ENCODE assay signal across 1 cellular context in the genomic region with DNA sequence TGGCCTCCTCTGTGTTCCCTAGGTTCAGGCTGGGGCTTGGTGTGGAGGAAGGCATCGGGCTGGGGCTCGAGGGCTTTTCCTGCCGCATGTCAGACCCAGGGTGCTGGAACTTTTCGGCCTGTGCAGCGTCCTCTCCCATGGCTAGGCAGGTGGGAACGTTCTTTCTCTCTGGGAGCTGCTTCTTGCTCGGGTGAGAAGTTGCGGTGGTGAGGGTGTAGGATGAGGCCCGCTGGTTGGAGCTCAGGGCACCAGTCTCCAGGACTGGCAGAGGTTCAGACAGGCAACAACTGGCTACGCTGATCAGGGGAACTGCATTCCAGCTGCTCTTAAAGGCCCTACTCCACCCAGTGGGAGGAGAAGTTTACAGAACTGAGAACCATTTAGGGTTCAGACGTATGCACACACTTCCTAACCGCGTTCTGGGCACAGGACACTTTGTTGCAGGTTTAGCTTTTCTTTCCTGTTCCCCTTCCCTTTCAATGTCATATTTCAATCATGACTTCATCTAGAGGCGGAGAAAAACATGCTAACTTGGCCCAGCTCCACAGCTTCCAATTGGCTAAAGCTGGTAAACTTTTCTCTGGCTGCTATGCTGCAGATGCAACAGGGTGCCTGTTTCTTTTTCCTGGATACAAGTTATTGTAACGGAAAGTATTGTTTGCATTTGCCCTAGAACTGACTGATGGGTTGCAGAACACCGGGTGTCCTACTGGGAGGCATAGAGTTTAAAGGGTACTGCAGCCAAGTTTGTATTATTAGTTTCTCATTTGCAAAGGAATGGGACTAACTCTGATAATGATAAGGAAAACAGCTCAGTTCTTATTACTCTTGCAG.
TF ChIP-seq lines count a peak whose summit lies in the region.

A gene with protein sequence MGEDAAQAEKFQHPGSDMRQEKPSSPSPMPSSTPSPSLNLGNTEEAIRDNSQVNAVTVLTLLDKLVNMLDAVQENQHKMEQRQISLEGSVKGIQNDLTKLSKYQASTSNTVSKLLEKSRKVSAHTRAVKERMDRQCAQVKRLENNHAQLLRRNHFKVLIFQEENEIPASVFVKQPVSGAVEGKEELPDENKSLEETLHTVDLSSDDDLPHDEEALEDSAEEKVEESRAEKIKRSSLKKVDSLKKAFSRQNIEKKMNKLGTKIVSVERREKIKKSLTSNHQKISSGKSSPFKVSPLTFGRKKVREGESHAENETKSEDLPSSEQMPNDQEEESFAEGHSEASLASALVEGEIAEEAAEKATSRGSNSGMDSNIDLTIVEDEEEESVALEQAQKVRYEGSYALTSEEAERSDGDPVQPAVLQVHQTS (minus strand): TSS at position 302 of the 834 bp plus-strand sequence. CDS start 163 bp downstream, at position 139.

TF ChIP-seq in IMR-90, 13 proteins besides CTCF, POLR2A, EP300 and RAD21:
- TF ChIP-seq RFX5 (IDR thresholded peaks at IDR 0.05; ENCODE audit: low read depth, low read length), result no peak
- TF ChIP-seq CEBPB (IDR thresholded peaks at IDR 0.05; ENCODE audit: low read depth, low read length), result no peak
- TF ChIP-seq, protein P1, sequence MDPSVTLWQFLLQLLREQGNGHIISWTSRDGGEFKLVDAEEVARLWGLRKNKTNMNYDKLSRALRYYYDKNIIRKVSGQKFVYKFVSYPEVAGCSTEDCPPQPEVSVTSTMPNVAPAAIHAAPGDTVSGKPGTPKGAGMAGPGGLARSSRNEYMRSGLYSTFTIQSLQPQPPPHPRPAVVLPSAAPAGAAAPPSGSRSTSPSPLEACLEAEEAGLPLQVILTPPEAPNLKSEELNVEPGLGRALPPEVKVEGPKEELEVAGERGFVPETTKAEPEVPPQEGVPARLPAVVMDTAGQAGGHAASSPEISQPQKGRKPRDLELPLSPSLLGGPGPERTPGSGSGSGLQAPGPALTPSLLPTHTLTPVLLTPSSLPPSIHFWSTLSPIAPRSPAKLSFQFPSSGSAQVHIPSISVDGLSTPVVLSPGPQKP (IDR thresholded peaks at IDR 0.05; ENCODE audit: borderline replicate concordance, low read depth, low read length), result no peak
- TF ChIP-seq FOS (IDR thresholded peaks at IDR 0.05; ENCODE audit: low read depth, low read length), result no peak
- no peak for TF ChIP-seq RCOR1 (IDR thresholded peaks at IDR 0.05; ENCODE audit: insufficient replicate concordance, low read length)
- TF ChIP-seq MAFK (IDR thresholded peaks at IDR 0.05; ENCODE audit: low read depth, low read length), result no peak
- TF ChIP-seq NFE2L2 (IDR thresholded peaks at IDR 0.05; ENCODE audit: low read depth, low read length), result no peak
- no peak for TF ChIP-seq MXI1 (IDR thresholded peaks at IDR 0.05; ENCODE audit: borderline replicate concordance, low read depth, low read length)
- TF ChIP-seq SMC3 (IDR thresholded peaks at IDR 0.05; ENCODE audit: low read depth, low read length), result no peak
- TF ChIP-seq MAZ (IDR thresholded peaks at IDR 0.05; ENCODE audit: borderline replicate concordance, low read depth, low read length), result no peak
- TF ChIP-seq, protein P2, sequence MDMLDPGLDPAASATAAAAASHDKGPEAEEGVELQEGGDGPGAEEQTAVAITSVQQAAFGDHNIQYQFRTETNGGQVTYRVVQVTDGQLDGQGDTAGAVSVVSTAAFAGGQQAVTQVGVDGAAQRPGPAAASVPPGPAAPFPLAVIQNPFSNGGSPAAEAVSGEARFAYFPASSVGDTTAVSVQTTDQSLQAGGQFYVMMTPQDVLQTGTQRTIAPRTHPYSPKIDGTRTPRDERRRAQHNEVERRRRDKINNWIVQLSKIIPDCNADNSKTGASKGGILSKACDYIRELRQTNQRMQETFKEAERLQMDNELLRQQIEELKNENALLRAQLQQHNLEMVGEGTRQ (IDR thresholded peaks at IDR 0.05; ENCODE audit: low read depth, low read length), result no peak
- no peak for TF ChIP-seq BHLHE40 (IDR thresholded peaks at IDR 0.05; ENCODE audit: low read depth, low read length)
- no peak for TF ChIP-seq CHD1 (IDR thresholded peaks at IDR 0.05; ENCODE audit: low read depth, low read length)
TF ChIP-seq in IMR-90: peak in this region for 0.
